17 cellular contexts compared by ENCODE assay signal in genomic region chr4:185600801-185601200, GRCh38.
A peak's percentile ranks its signal among the peaks of the same experiment; 100 is the strongest.
DNase-seq lines count a peak whose midpoint lies in the region; ATAC-seq and TF ChIP-seq lines count a peak whose summit lies in the region.
"Had no signal": no experiment of that assay in that cellular context is flagged by ENCODE, and none has a peak within 500 bp of the region (broad histone marks: within the 10 kb centered on the region; RNA-seq: fewer than 3 reads in every experiment).

No MANE protein-coding gene starts in this region.

- no peaks in the 10 kb centered on the region for H3K27me3 ChIP-seq in rectal smooth muscle tissue (ENCODE audit: control insufficient read depth, insufficient read depth, low read length)
- H3K27me3 ChIP-seq in thoracic aorta (replicated peaks; ENCODE audit: insufficient read depth), result no peaks in the 10 kb centered on the region

- no peak overlapping the region for H3K4me3 ChIP-seq in rectal smooth muscle tissue (ENCODE audit: low read length)
- no peak overlapping the region for H3K4me3 ChIP-seq in thoracic aorta
- H3K4me3 ChIP-seq: GM23248 had no signal

- DNase-seq in COLO829 (ENCODE audit: low spot score) (peak; percentile 69), thoracic aorta (ENCODE audit: low spot score) (no peak), SKM-1 treated with dmso at 0.1 percent for 144 hours (lab: John Stamatoyannopoulos, UW; ENCODE audit: unreplicated experiment) (no peak)
- DNase-seq: GM23248, H7, KBM-7, NCI-H1105 treated with DMSO at 0.1 percent for 48 hours, NCI-H146, NCI-H1930, NCI-H2107, NCI-H524, NCI-H748 treated with DMSO at 0.1 percent for 48 hours, PC-3 had no signal

- H3K36me3 ChIP-seq in rectal smooth muscle tissue (ENCODE audit: control insufficient read depth, insufficient read depth, low read length) (no peaks in the 10 kb centered on the region), thoracic aorta (no peaks in the 10 kb centered on the region)

- peak overlapping the region; percentile 46 for H3K27ac ChIP-seq in VCaP
- H3K27ac ChIP-seq in rectal smooth muscle tissue (ENCODE audit: low read depth, low read length), result peak overlapping the region; percentile 60
- H3K27ac ChIP-seq in thoracic aorta, result peak overlapping the region; percentile 43 to 46
- H3K27ac ChIP-seq: GM23248 had no signal

- H3K4me1 ChIP-seq in rectal smooth muscle tissue (ENCODE audit: control insufficient read depth, insufficient read depth, low read length), result peaks cover 17% of the 10 kb centered on the region
- H3K4me1 ChIP-seq in thoracic aorta (ENCODE audit: control insufficient read depth in 1 of 2, low read depth in 2 of 2), result peaks cover 12 to 42% of the 10 kb centered on the region in 2 donors

- no peak for ATAC-seq in thoracic aorta (ENCODE audit: insufficient number of reproducible peaks, low FRiP score, low read depth)
- no peak for ATAC-seq in HG03571 (IDR thresholded peaks at IDR 0.05; ENCODE audit: unreplicated experiment)
- ATAC-seq in GM21737 (IDR thresholded peaks at IDR 0.05; ENCODE audit: unreplicated experiment), result no peak
- ATAC-seq: PC-3 had no signal

- no peaks in the 10 kb centered on the region for H3K9me3 ChIP-seq in thoracic aorta

- no peak overlapping the region for H3K9ac ChIP-seq in rectal smooth muscle tissue (ENCODE audit: low read length)
- H3K9ac ChIP-seq: GM23248 had no signal

- TF ChIP-seq CTCF in VCaP (conservative IDR thresholded peaks at IDR 0.05) (no peak), thoracic aorta (IDR thresholded peaks at IDR 0.05) (no peak)
